9 cellular contexts compared by ENCODE assay signal in the genomic region with DNA sequence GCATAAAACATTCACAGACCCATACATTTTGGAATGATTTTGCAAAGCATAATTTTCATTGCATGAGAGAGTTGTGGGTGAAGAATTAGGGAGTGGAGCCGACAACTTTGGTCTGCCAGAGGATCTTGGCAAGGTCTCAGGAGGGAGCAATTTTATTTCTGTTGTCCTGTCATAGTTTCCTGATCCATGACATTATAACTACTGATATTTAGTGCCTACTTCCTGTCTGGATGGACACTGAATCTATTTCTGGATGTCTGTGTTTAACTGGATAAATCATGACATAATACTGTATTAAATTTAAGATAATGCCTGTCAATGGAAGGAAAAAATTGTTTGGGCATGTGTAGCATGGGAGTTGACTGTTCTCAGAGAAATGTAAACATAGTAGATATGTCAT. TPM values are rescaled to one million over a fixed set of nuclear protein-coding genes. Genes with fewer than 3 reads are reported as not detected.
DNase-seq lines count a peak whose midpoint lies in the region; ATAC-seq, FAIRE-seq and TF ChIP-seq lines count a peak whose summit lies in the region.
"Had no signal": no experiment of that assay in that cellular context is flagged by ENCODE, and none has a peak within 500 bp of the region (broad histone marks: within the 10 kb centered on the region; RNA-seq: fewer than 3 reads in every experiment).

No MANE protein-coding gene starts in this region.

- TF ChIP-seq CTCF in AG09309 (IDR thresholded peaks at IDR 0.05; ENCODE audit: control insufficient read depth, insufficient read depth, low read depth, low read length, missing control alignments) (no peak), esophagus squamous epithelium (IDR thresholded peaks at IDR 0.05) (no peak), Calu3 (IDR thresholded peaks at IDR 0.05; ENCODE audit: unreplicated experiment) (no peak)

- no peaks in the 10 kb centered on the region for H3K36me3 ChIP-seq in esophagus squamous epithelium

- BruUV-seq in Calu3 (replicated peaks; lab: Mats Ljungman, UMichigan): no TSS peak

- H3K27me3 Mint-ChIP-seq in activated CD8-positive, alpha-beta T cell treated with anti-CD3 and anti-CD28 coated beads, Interleukin-2, amount 10 ng/mL, durations not matched to agents 7 days and 5 days (ENCODE audit: low read depth): no peaks in the 10 kb centered on the region
- H3K27me3 Mint-ChIP-seq in memory B cell: no peaks in the 10 kb centered on the region
- H3K27me3 Mint-ChIP-seq in Calu3 (ENCODE audit: unreplicated experiment): no peaks in the 10 kb centered on the region

- 10 to 29% methylated on average over 1 of the region's 1 CpG for WGBS in esophagus squamous epithelium, 2 donors

- H3K4me3 ChIP-seq in AG09309 (ENCODE audit: control insufficient read depth, low read depth, low read length) (no peak overlapping the region), esophagus squamous epithelium (peak overlapping the region in 2 of 4 donors; percentile 57 to 77)

- peak overlapping the region; percentile 89 for H3K4me3 Mint-ChIP-seq in activated CD8-positive, alpha-beta T cell treated with anti-CD3 and anti-CD28 coated beads, Interleukin-2, amount 10 ng/mL, durations not matched to agents 7 days and 5 days
- H3K4me3 Mint-ChIP-seq in memory B cell (peak overlapping the region; percentile 95), Calu3 (ENCODE audit: low read depth, unreplicated experiment) (no peak overlapping the region)

- H3K9me3 Mint-ChIP-seq in activated CD8-positive, alpha-beta T cell treated with anti-CD3 and anti-CD28 coated beads, Interleukin-2, amount 10 ng/mL, durations not matched to agents 7 days and 5 days (ENCODE audit: insufficient read depth): no peaks in the 10 kb centered on the region
- H3K9me3 Mint-ChIP-seq in memory B cell (no peaks in the 10 kb centered on the region), Calu3 (ENCODE audit: low read depth, unreplicated experiment) (no peaks in the 10 kb centered on the region)

- peaks cover 0 to 32% (median 0%) of the 10 kb centered on the region in 4 donors for H3K27me3 ChIP-seq in esophagus squamous epithelium

- no peaks in the 10 kb centered on the region for H3K9me3 ChIP-seq in esophagus squamous epithelium
- H3K9me3 ChIP-seq: psoas muscle had no signal

- POLR2A ChIA-PET in activated CD8-positive, alpha-beta T cell treated with anti-CD3 and anti-CD28 coated beads, Interleukin-2, amount 10 ng/mL, durations not matched to agents 7 days and 5 days (lab: Charles Lee): interaction anchor here (1.0 to 6.8 kb wide), 5 partner anchors 8 to 354 kb away, joined by 3 to 249 read pairs (median 39); no protein-coding TSS in a partner anchor

- CTCF ChIA-PET in activated CD8-positive, alpha-beta T cell treated with anti-CD3 and anti-CD28 coated beads, Interleukin-2, amount 10 ng/mL, durations not matched to agents 7 days and 5 days (lab: Charles Lee): interaction anchor here (0.6 to 6.9 kb wide), 6 partner anchors 9 to 355 kb away, joined by 3 to 69 read pairs (median 24); no protein-coding TSS in a partner anchor
- CTCF ChIA-PET in Calu3 (lab: Charles Lee): interaction anchor here (0.7 kb wide), 2 partner anchors 13 to 164 kb away, joined by 3 read pairs; no protein-coding TSS in a partner anchor

- peaks cover 52% of the 10 kb centered on the region for H3K4me1 Mint-ChIP-seq in activated CD8-positive, alpha-beta T cell treated with anti-CD3 and anti-CD28 coated beads, Interleukin-2, amount 10 ng/mL, durations not matched to agents 7 days and 5 days (ENCODE audit: low read depth)
- peaks cover 59% of the 10 kb centered on the region for H3K4me1 Mint-ChIP-seq in memory B cell
- H3K4me1 Mint-ChIP-seq in Calu3 (ENCODE audit: low read depth, unreplicated experiment): no peaks in the 10 kb centered on the region

- H3K36me3 Mint-ChIP-seq in activated CD8-positive, alpha-beta T cell treated with anti-CD3 and anti-CD28 coated beads, Interleukin-2, amount 10 ng/mL, durations not matched to agents 7 days and 5 days (ENCODE audit: low read depth): peaks cover 69% of the 10 kb centered on the region
- peaks cover 21% of the 10 kb centered on the region for H3K36me3 Mint-ChIP-seq in memory B cell
- H3K36me3 Mint-ChIP-seq in Calu3 (ENCODE audit: insufficient read depth, unreplicated experiment): no peaks in the 10 kb centered on the region

- peaks cover 6 to 23% (median 7%) of the 10 kb centered on the region in 3 donors for H3K4me1 ChIP-seq in esophagus squamous epithelium
- H3K4me1 ChIP-seq: psoas muscle had no signal

- FAIRE-seq in GM12891 (lab: Jason Lieb, UNC) (peak; percentile 56), frontal cortex (lab: Jason Lieb, UNC) (no peak)

- intact Hi-C loops in esophagus squamous epithelium (cut with DNase I) (loop anchor here (10.0 kb wide), 1 partner anchor 1335 kb away; no protein-coding TSS in a partner anchor), Calu3 (cut with micrococcal nuclease; ENCODE audit: unreplicated experiment) (loop anchor here (10.0 kb wide), 1 partner anchor 385 kb away; no protein-coding TSS in a partner anchor)

- DNase-seq in AG09309 (ENCODE audit: low read depth): peak; percentile 21
- DNase-seq in GM12891 (ENCODE audit: insufficient read length, low spot score): no peak
- DNase-seq in activated CD8-positive, alpha-beta T cell treated with anti-CD3 and anti-CD28 coated beads, Interleukin-2, amount 10 ng/mL, durations not matched to agents 7 days and 5 days: no peak
- DNase-seq in memory B cell (ENCODE audit: low spot score in 2 of 2): no peak
- no peak for DNase-seq in effector CD4-positive, alpha-beta T cell
- no peak for DNase-seq in frontal cortex (ENCODE audit: low spot score in 2 of 2)
- no peak for DNase-seq in esophagus squamous epithelium (lab: John Stamatoyannopoulos, UW)
- no peak for DNase-seq in Calu3
- DNase-seq: psoas muscle had no signal

- ATAC-seq in activated CD8-positive, alpha-beta T cell treated with anti-CD3 and anti-CD28 coated beads, Interleukin-2, amount 10 ng/mL, durations not matched to agents 7 days and 5 days: no peak
- no peak for ATAC-seq in memory B cell (ENCODE audit: low read depth)
- ATAC-seq: psoas muscle had no signal

- TF ChIP-seq POLR2A in GM12891 (IDR thresholded peaks at IDR 0.05; ENCODE audit: low read depth, low read length): no peak
- no peak for TF ChIP-seq POLR2A in esophagus squamous epithelium (IDR thresholded peaks at IDR 0.05)

- peak overlapping the region in 2 of 4 donors; percentile 0 to 19 for H3K27ac ChIP-seq in esophagus squamous epithelium
- H3K27ac ChIP-seq: psoas muscle had no signal

- peak overlapping the region; percentile 89 for H3K27ac Mint-ChIP-seq in activated CD8-positive, alpha-beta T cell treated with anti-CD3 and anti-CD28 coated beads, Interleukin-2, amount 10 ng/mL, durations not matched to agents 7 days and 5 days
- H3K27ac Mint-ChIP-seq in memory B cell: peak overlapping the region; percentile 74
- no peak overlapping the region for H3K27ac Mint-ChIP-seq in Calu3 (ENCODE audit: unreplicated experiment)

TF ChIP-seq in GM12891, 5 proteins besides CTCF, POLR2A, EP300 and RAD21:
- no peak for TF ChIP-seq POU2F2 (IDR thresholded peaks at IDR 0.05; ENCODE audit: low read depth, low read length)
- no peak for TF ChIP-seq POLR2AphosphoS5 (IDR thresholded peaks at IDR 0.05; ENCODE audit: low read depth, low read length)
- TF ChIP-seq SPI1 (IDR thresholded peaks at IDR 0.05; ENCODE audit: low read depth, low read length): no peak
- TF ChIP-seq PAX5 (IDR thresholded peaks at IDR 0.05; ENCODE audit: insufficient read depth, low read length, severe bottlenecking): no peak
- no peak for TF ChIP-seq TAF1 (IDR thresholded peaks at IDR 0.05; ENCODE audit: low read depth, low read length)

RNA-seq across cellular contexts. Expression of a gene that starts 2.5 kb away (rescaled TPM):
- polyA plus RNA-seq in GM12891 (2012; ENCODE audit: low read depth, missing spikeins): 40.0 TPM
- 100 to 1,000 TPM; 144 to 152 TPM for total RNA-seq in activated CD8-positive, alpha-beta T cell treated with anti-CD3 and anti-CD28 coated beads, Interleukin-2, amount 10 ng/mL, durations not matched to agents 7 days and 5 days
- total RNA-seq in frontal cortex: 6.9 TPM
- total RNA-seq in esophagus squamous epithelium: 1 to 10 TPM; 1.6 to 9.0 (median 6.4) TPM
- total RNA-seq in Calu3 (2022): 0.33 and 0.34 TPM in 2 replicates

Comparison
In these comparisons a context has a peak if more than half of its experiments do, and no peak if none do; other contexts are left out.
1. RNA of a gene that starts 2.5 kb away (total RNA-seq): 144 to 152 TPM in activated CD8-positive, alpha-beta T cell treated with anti-CD3 and anti-CD28 coated beads, Interleukin-2, amount 10 ng/mL, durations not matched to agents 7 days and 5 days; 6.9 TPM in frontal cortex (single experiment), 1.6 to 9.0 TPM in esophagus squamous epithelium and 0.33 to 0.34 TPM in Calu3; every median in the first group is over 10 times any median in the second.